ENCODE assay signal across 9 cellular contexts in genomic region chr11:119019996-119020395, GRCh38. TPM values are rescaled to one million over a fixed set of nuclear protein-coding genes. Genes with fewer than 3 reads are reported as not detected.
DNase-seq lines count a peak whose midpoint lies in the region; ATAC-seq, FAIRE-seq and TF ChIP-seq lines count a peak whose summit lies in the region.
"Had no signal": no experiment of that assay in that cellular context is flagged by ENCODE, and none has a peak within 500 bp of the region (broad histone marks: within the 10 kb centered on the region; RNA-seq: fewer than 3 reads in every experiment).

No MANE protein-coding gene starts in this region.

- intact Hi-C loops in A673 (cut with micrococcal nuclease; ENCODE audit: unreplicated experiment): loop anchor here (5.0 kb wide), 1 partner anchor 82 kb away; the partner anchor contains the start of gene DPAGT1
- intact Hi-C loops in HCT116 (cut with micrococcal nuclease): loop anchor here (2.0 to 5.0 kb wide), 2 partner anchors 83 to 108 kb away; no protein-coding TSS in a partner anchor
- intact Hi-C loops in K562 (cut with micrococcal nuclease): loop anchor here (2.0 to 5.0 kb wide), 3 partner anchors 37 to 82 kb away; partner anchors contain the start of genes DPAGT1 and HYOU1
- intact Hi-C loops in uterus (cut with DNase I; ENCODE audit: low total_unique reads): no loop called here

- in situ Hi-C loops in K562 (cut with MboI): no loop called here

- FAIRE-seq in K562 (lab: Jason Lieb, UNC): no peak
- FAIRE-seq: G401.6 had no signal

- CTCF ChIA-PET in A673 (lab: Charles Lee): no interaction called here
- CTCF ChIA-PET in HCT116 (lab: Charles Lee): interaction anchor here (1.1 kb wide), 1 partner anchor 11 kb away, joined by 3 read pairs; no protein-coding TSS in a partner anchor
- CTCF ChIA-PET in K562 (lab: Yijun Ruan, JAX; ENCODE audit: low intra/inter-chr PET ratio): no interaction called here

- H3K36me3 ChIP-seq in A673 (ENCODE audit: insufficient read depth, low read length, poor library complexity, severe bottlenecking): peaks cover 65% of the 10 kb centered on the region
- H3K36me3 ChIP-seq in HCT116 (ENCODE audit: control insufficient read depth in 1 of 2, insufficient read depth in 2 of 2, low read length in 2 of 2): peaks cover 30 to 54% of the 10 kb centered on the region in 2 experiments
- H3K36me3 ChIP-seq in K562 (ENCODE audit: control insufficient read depth, insufficient read depth, low read length): peaks cover 82% of the 10 kb centered on the region
- peaks cover 8% of the 10 kb centered on the region for H3K36me3 ChIP-seq in mucosa of stomach (ENCODE audit: control insufficient read depth, insufficient read depth, low read length)
- no peaks in the 10 kb centered on the region for H3K36me3 ChIP-seq in uterus

- H3K9me3 ChIP-seq in A673 (ENCODE audit: low read depth, low read length, poor library complexity, severe bottlenecking) (no peaks in the 10 kb centered on the region), HCT116 (ENCODE audit: control insufficient read depth in 1 of 2, insufficient read depth in 1 of 2, low read depth in 1 of 2, low read length in 2 of 2) (no peaks in the 10 kb centered on the region), K562 (replicated peaks; ENCODE audit: control insufficient read depth, insufficient read depth, low read depth, low read length) (no peaks in the 10 kb centered on the region), mucosa of stomach (ENCODE audit: control insufficient read depth, low read length) (no peaks in the 10 kb centered on the region), uterus (no peaks in the 10 kb centered on the region)

- no peak for TF ChIP-seq EP300 in K562 (IDR thresholded peaks at IDR 0.05; ENCODE audit: low read length)

- no peak overlapping the region for H2AFZ ChIP-seq in HCT116 (ENCODE audit: low read depth, low read length, poor library complexity, severe bottlenecking)
- H2AFZ ChIP-seq in K562 (ENCODE audit: low read depth, low read length): no peak overlapping the region

- 11% methylated on average over 2 of the region's 2 CpGs for WGBS in K562 (ENCODE audit: insufficient coverage, low coverage, missing lambda C conversion rate)

- TF ChIP-seq POLR2A in HCT116 (IDR thresholded peaks at IDR 0.05; ENCODE audit: borderline replicate concordance, extremely low read depth, insufficient read depth, insufficient read length) (no peak), K562 (conservative IDR thresholded peaks at IDR 0.05) (no peak), uterus (IDR thresholded peaks at IDR 0.05) (no peak)

- no peaks in the 10 kb centered on the region for H3K9me1 ChIP-seq in K562 (ENCODE audit: control insufficient read depth, insufficient read depth, low read length)

- H3K27me3 ChIP-seq in A673 (replicated peaks; ENCODE audit: insufficient read depth, low read depth, low read length, poor library complexity) (no peaks in the 10 kb centered on the region), HCT116 (ENCODE audit: insufficient read depth, low read length) (no peaks in the 10 kb centered on the region), K562 (ENCODE audit: control insufficient read depth in 2 of 2, insufficient read depth in 2 of 2, low read length in 2 of 2) (no peaks in the 10 kb centered on the region), mucosa of stomach (ENCODE audit: control insufficient read depth, insufficient read depth, low read length) (no peaks in the 10 kb centered on the region), uterus (no peaks in the 10 kb centered on the region)

- H3K9me2 ChIP-seq in HCT116 (ENCODE audit: insufficient read depth): no peaks in the 10 kb centered on the region

- TF ChIP-seq RAD21 in HCT116 (IDR thresholded peaks at IDR 0.05; ENCODE audit: low read depth) (no peak), K562 (CRISPR knock-in tag; conservative IDR thresholded peaks at IDR 0.05 in 1 of 2, IDR thresholded peaks at IDR 0.05 in 1 of 2) (no peak)

- DNase-seq in A673 (ENCODE audit: low spot score): no peak
- no peak for DNase-seq in HCT116 (ENCODE audit: low read depth, low spot score)
- peak in 2 of 4 experiments; percentile 5 to 6 for DNase-seq in K562 (ENCODE audit: extremely low read depth in 1 of 4, low spot score in 3 of 4)
- no peak for DNase-seq in NCI-H146 (lab: John Stamatoyannopoulos, UW)
- no peak for DNase-seq in uterus
- DNase-seq in NCI-H146 treated with DMSO at 0.1 percent for 48 hours (lab: John Stamatoyannopoulos, UW; ENCODE audit: unreplicated experiment): no peak
- DNase-seq in occipital lobe (lab: John Stamatoyannopoulos, UW): no peak

- peak overlapping the region; percentile 99 for H3K9ac ChIP-seq in HCT116 (ENCODE audit: low read length)
- H3K9ac ChIP-seq in K562 (ENCODE audit: insufficient read depth in 1 of 2, low read depth in 2 of 2, low read length in 2 of 2): peak overlapping the region; percentile 83 to 100; a peak in 2 of 4 replicates
- no peak overlapping the region for H3K9ac ChIP-seq in mucosa of stomach (ENCODE audit: low read length)

- H3K27ac ChIP-seq in A673 (ENCODE audit: low read depth, low read length, poor library complexity, severe bottlenecking) (no peak overlapping the region), HCT116 (ENCODE audit: low read depth, low read length) (no peak overlapping the region), K562 (ENCODE audit: extremely low read depth, low read depth, low read length) (no peak overlapping the region; the same call in 2 of the 3 replicates), uterus (no peak overlapping the region)

- no peak for TF ChIP-seq CTCF in A673 (conservative IDR thresholded peaks at IDR 0.05; ENCODE audit: low read depth, low read length)
- TF ChIP-seq CTCF in HCT116 (IDR thresholded peaks at IDR 0.05 in 2 of 3, conservative IDR thresholded peaks at IDR 0.05 in 1 of 3; ENCODE audit: borderline replicate concordance in 1 of 3, insufficient read depth in 1 of 3, low read depth in 2 of 3, low read length in 2 of 3): no peak
- TF ChIP-seq CTCF in K562 (IDR thresholded peaks at IDR 0.05 in 2 of 3, conservative IDR thresholded peaks at IDR 0.05 in 1 of 3; ENCODE audit: insufficient read depth in 2 of 3, low read depth in 1 of 3, low read length in 3 of 3): no peak
- TF ChIP-seq CTCF in uterus (IDR thresholded peaks at IDR 0.05): no peak

- H3K79me2 ChIP-seq in HCT116 (ENCODE audit: insufficient read depth, low read length) (peaks cover 64% of the 10 kb centered on the region), K562 (ENCODE audit: control insufficient read depth, insufficient read depth, low read length) (peaks cover 76% of the 10 kb centered on the region)

- H4K20me1 ChIP-seq in HCT116 (ENCODE audit: insufficient read depth): no peaks in the 10 kb centered on the region
- H4K20me1 ChIP-seq in K562 (replicated peaks; ENCODE audit: control insufficient read depth, insufficient read depth, low read length): 0 out of 2 replicates have a peak, but pooled peaks cover 14% of the 10 kb centered on the region

- BruUV-seq in A673 (replicated peaks; lab: Mats Ljungman, UMichigan): no TSS peak
- BruUV-seq in HCT116 (replicated peaks; lab: Mats Ljungman, UMichigan): no TSS peak
- BruUV-seq in K562 (replicated peaks; lab: Mats Ljungman, UMichigan): no TSS peak

- peak overlapping the region; percentile 77 for H3K4me3 ChIP-seq in A673 (ENCODE audit: low read depth, low read length, poor library complexity, severe bottlenecking)
- peak overlapping the region; percentile 72 to 91 for H3K4me3 ChIP-seq in HCT116 (replicated peaks in 1 of 2; ENCODE audit: low read depth in 1 of 2, low read length in 2 of 2)
- peak overlapping the region; percentile 99; the same call in 1 of the 2 replicates for H3K4me3 ChIP-seq in K562
- peak overlapping the region; percentile 92 for H3K4me3 ChIP-seq in mucosa of stomach (ENCODE audit: low read length)
- no peak overlapping the region for H3K4me3 ChIP-seq in uterus

- RAD21 ChIA-PET in HCT116 (lab: Charles Lee; ENCODE audit: low non-redundant PET in 1 of 2, low total read pairs in 2 of 2, uncharacterized antibody in 2 of 2, unreplicated experiment in 2 of 2): no interaction called here

- peak overlapping the region; percentile 70 for H3K4me2 ChIP-seq in HCT116 (ENCODE audit: low read length)
- peak overlapping the region; percentile 98 for H3K4me2 ChIP-seq in K562 (ENCODE audit: insufficient read depth, low read length)

- peaks cover 18% of the 10 kb centered on the region for H3K4me1 ChIP-seq in A673 (ENCODE audit: insufficient read depth, low read length, poor library complexity, severe bottlenecking)
- H3K4me1 ChIP-seq in HCT116 (ENCODE audit: control insufficient read depth in 1 of 2, insufficient read depth in 2 of 2, low read length in 2 of 2): peaks cover 18 to 40% of the 10 kb centered on the region in 2 experiments
- H3K4me1 ChIP-seq in K562 (replicated peaks in 1 of 2; ENCODE audit: control insufficient read depth in 2 of 2, insufficient read depth in 2 of 2, low read length in 2 of 2): peaks cover 24 to 26% of the 10 kb centered on the region in 2 experiments
- peaks cover 43% of the 10 kb centered on the region for H3K4me1 ChIP-seq in mucosa of stomach (ENCODE audit: control insufficient read depth, insufficient read depth, low read length)
- peaks cover 4 to 13% of the 10 kb centered on the region in 2 donors for H3K4me1 ChIP-seq in uterus

- POLR2A ChIA-PET in A673 (lab: Charles Lee; ENCODE audit: low non-redundant PET): no interaction called here
- POLR2A ChIA-PET in HCT116 (lab: Charles Lee): no interaction called here
- POLR2A ChIA-PET in K562 (lab: Yijun Ruan, JAX): interaction anchor here (0.7 to 1.0 kb wide), 2 partner anchors 13 to 35 kb away, joined by 4 read pairs; no protein-coding TSS in a partner anchor

- no peak for ATAC-seq in HCT116
- ATAC-seq in K562: no peak

RNA-seq across cellular contexts. Expression of gene TRAPPC4, which starts 1.4 kb away (rescaled TPM):
- total RNA-seq in A673 (2021) (73.0 and 81.2 TPM in 2 replicates), HCT116 (2021; ENCODE audit: unreplicated experiment) (61.6 TPM), K562 (2014; rRNA removed) (132 and 142 TPM in 2 replicates), K562 (2014; rRNA removed; fragmentation: Illumina TruSeq; extraction: Trizol) (142 and 147 TPM in 2 replicates), K562 (2015; rRNA removed; fragmentation: Illumina TruSeq; extraction: Trizol) (137 and 139 TPM in 2 replicates), K562 (2021) (139 TPM in 2 replicates), uterus (10 to 100 TPM in 2 of 4 donors, 1 to 10 TPM in 2; 8.2 to 55.4 (median 28.6) TPM), occipital lobe (63.9 TPM)
- 58.0 and 59.2 TPM in 2 replicates for polyA plus RNA-seq in HCT116 (2012)
- total RNA-seq in K562 (2011; cell fraction: chromatin; rRNA removed; ENCODE audit: low replicate concordance): 76.0 and 138 TPM in 2 replicates
- 134 and 149 TPM in 2 replicates for total RNA-seq in K562 (2011; cell fraction: nucleolus; rRNA removed)
- 122 and 136 TPM in 2 replicates for total RNA-seq in K562 (2011; cell fraction: nucleoplasm; rRNA removed)
- polyA plus RNA-seq in K562 (2011; rRNA removed) (205 and 232 TPM in 2 replicates), K562 (2014; fragmentation: Illumina TruSeq; extraction: Trizol) (121 and 127 TPM in 2 replicates), K562 (2014; fragmentation: Nextera tagmentation; extraction: Ambion mirVana) (100 to 1,000 TPM; 455 to 524 TPM), K562 (2014; rRNA removed) (152 and 159 TPM in 2 replicates)
- polyA plus RNA-seq in K562 (2011; cell fraction: cytosol; rRNA removed): 349 and 363 TPM in 2 replicates
- 108 and 126 TPM in 2 replicates for polyA plus RNA-seq in K562 (2011; cell fraction: nucleus; rRNA removed)
- polyA plus RNA-seq in K562 (2012): 139 and 188 TPM in 2 replicates
- 121 and 192 TPM in 2 replicates for polyA minus RNA-seq in K562 (2011; rRNA and poly(A)+ RNA removed)
- 33.1 and 51.2 TPM in 2 replicates for polyA minus RNA-seq in K562 (2011; cell fraction: cytosol; rRNA and poly(A)+ RNA removed)
- 44.2 and 59.3 TPM in 2 replicates for polyA minus RNA-seq in K562 (2011; cell fraction: nucleus; rRNA and poly(A)+ RNA removed)

RNA-seq across cellular contexts. Expression of gene RPS25, which starts 1.9 kb away (rescaled TPM):
- total RNA-seq in A673 (2021) (1,091 and 1,176 TPM in 2 replicates), HCT116 (2021; ENCODE audit: unreplicated experiment) (1,404 TPM), K562 (2014; rRNA removed) (1,122 and 1,723 TPM in 2 replicates), K562 (2014; rRNA removed; fragmentation: Illumina TruSeq; extraction: Trizol) (2,419 and 2,437 TPM in 2 replicates), K562 (2015; rRNA removed; fragmentation: Illumina TruSeq; extraction: Trizol) (2,472 and 2,755 TPM in 2 replicates), K562 (2021) (1,553 and 1,702 TPM in 2 replicates), uterus (1,000 to 10,000 TPM; 1,075 to 3,325 (median 1,649) TPM), occipital lobe (705 TPM)
- 647 and 867 TPM in 2 replicates for polyA plus RNA-seq in HCT116 (2012)
- 136 and 201 TPM in 2 replicates for total RNA-seq in K562 (2011; cell fraction: chromatin; rRNA removed; ENCODE audit: low replicate concordance)
- 166 and 168 TPM in 2 replicates for total RNA-seq in K562 (2011; cell fraction: nucleolus; rRNA removed)
- total RNA-seq in K562 (2011; cell fraction: nucleoplasm; rRNA removed): 272 and 420 TPM in 2 replicates
- polyA plus RNA-seq in K562 (2011; rRNA removed) (1,393 and 1,573 TPM in 2 replicates), K562 (2014; fragmentation: Illumina TruSeq; extraction: Trizol) (2,166 and 3,143 TPM in 2 replicates), K562 (2014; fragmentation: Nextera tagmentation; extraction: Ambion mirVana) (1,000 to 10,000 TPM; 2,471 to 2,886 TPM), K562 (2014; rRNA removed) (2,239 and 5,486 TPM in 2 replicates)
- 686 and 1,751 TPM in 2 replicates for polyA plus RNA-seq in K562 (2011; cell fraction: cytosol; rRNA removed)
- polyA plus RNA-seq in K562 (2011; cell fraction: nucleus; rRNA removed): 283 and 578 TPM in 2 replicates
- polyA plus RNA-seq in K562 (2012): 1,761 and 1,841 TPM in 2 replicates
- 428 and 580 TPM in 2 replicates for polyA minus RNA-seq in K562 (2011; rRNA and poly(A)+ RNA removed)
- 641 and 694 TPM in 2 replicates for polyA minus RNA-seq in K562 (2011; cell fraction: cytosol; rRNA and poly(A)+ RNA removed)
- 60.3 and 141 TPM in 2 replicates for polyA minus RNA-seq in K562 (2011; cell fraction: nucleus; rRNA and poly(A)+ RNA removed)

RNA-seq across cellular contexts. Expression of gene SLC37A4, which starts 10.7 kb away (rescaled TPM):
- total RNA-seq in A673 (2021): 49.3 and 54.6 TPM in 2 replicates
- total RNA-seq in HCT116 (2021; ENCODE audit: unreplicated experiment): 49.8 TPM
- polyA plus RNA-seq in HCT116 (2012): 49.7 and 62.0 TPM in 2 replicates
- total RNA-seq in K562 (2011; cell fraction: chromatin; rRNA removed; ENCODE audit: low replicate concordance): 93.5 and 200 TPM in 2 replicates
- total RNA-seq in K562 (2011; cell fraction: nucleolus; rRNA removed): 179 and 193 TPM in 2 replicates
- 133 and 149 TPM in 2 replicates for total RNA-seq in K562 (2011; cell fraction: nucleoplasm; rRNA removed)
- total RNA-seq in K562 (2014; rRNA removed): 27.9 and 34.1 TPM in 2 replicates
- 34.5 and 35.7 TPM in 2 replicates for total RNA-seq in K562 (2014; rRNA removed; fragmentation: Illumina TruSeq; extraction: Trizol)
- total RNA-seq in K562 (2015; rRNA removed; fragmentation: Illumina TruSeq; extraction: Trizol): 27.9 and 28.2 TPM in 2 replicates
- 48.8 and 49.8 TPM in 2 replicates for total RNA-seq in K562 (2021)
- 73.9 and 87.9 TPM in 2 replicates for polyA plus RNA-seq in K562 (2011; rRNA removed)
- 125 and 133 TPM in 2 replicates for polyA plus RNA-seq in K562 (2011; cell fraction: cytosol; rRNA removed)
- 272 and 287 TPM in 2 replicates for polyA plus RNA-seq in K562 (2011; cell fraction: nucleus; rRNA removed)
- 36.4 and 40.1 TPM in 2 replicates for polyA plus RNA-seq in K562 (2012)
- polyA plus RNA-seq in K562 (2014; fragmentation: Illumina TruSeq; extraction: Trizol): 54.6 and 55.2 TPM in 2 replicates
- 10 to 100 TPM; 24.7 to 40.7 TPM for polyA plus RNA-seq in K562 (2014; fragmentation: Nextera tagmentation; extraction: Ambion mirVana)
- polyA plus RNA-seq in K562 (2014; rRNA removed): 54.6 and 55.0 TPM in 2 replicates
- 95.1 and 110 TPM in 2 replicates for polyA minus RNA-seq in K562 (2011; rRNA and poly(A)+ RNA removed)
- 31.7 and 35.4 TPM in 2 replicates for polyA minus RNA-seq in K562 (2011; cell fraction: cytosol; rRNA and poly(A)+ RNA removed)
- polyA minus RNA-seq in K562 (2011; cell fraction: nucleus; rRNA and poly(A)+ RNA removed): 44.6 and 66.4 TPM in 2 replicates
- 10 to 100 TPM in 2 of 4 donors, 1 to 10 TPM in 2; 7.4 to 18.1 (median 11.9) TPM for total RNA-seq in uterus
- total RNA-seq in occipital lobe: 9.5 TPM

RNA-seq across cellular contexts. Expression of gene CENATAC, which starts 22.1 kb away (rescaled TPM):
- total RNA-seq in A673 (2021): 56.7 and 57.4 TPM in 2 replicates
- total RNA-seq in HCT116 (2021; ENCODE audit: unreplicated experiment): 28.9 TPM
- 7.5 and 9.0 TPM in 2 replicates for polyA plus RNA-seq in HCT116 (2012)
- total RNA-seq in K562 (2011; cell fraction: chromatin; rRNA removed; ENCODE audit: low replicate concordance): 107 and 143 TPM in 2 replicates
- total RNA-seq in K562 (2011; cell fraction: nucleolus; rRNA removed): 70.5 and 71.8 TPM in 2 replicates
- 96.7 and 121 TPM in 2 replicates for total RNA-seq in K562 (2011; cell fraction: nucleoplasm; rRNA removed)
- total RNA-seq in K562 (2014; rRNA removed): 15.3 and 16.0 TPM in 2 replicates
- 13.9 and 15.1 TPM in 2 replicates for total RNA-seq in K562 (2014; rRNA removed; fragmentation: Illumina TruSeq; extraction: Trizol)
- 16.2 and 16.9 TPM in 2 replicates for total RNA-seq in K562 (2015; rRNA removed; fragmentation: Illumina TruSeq; extraction: Trizol)
- 12.4 and 13.5 TPM in 2 replicates for total RNA-seq in K562 (2021)
- 13.4 and 13.7 TPM in 2 replicates for polyA plus RNA-seq in K562 (2011; rRNA removed)
- 3.3 and 3.9 TPM in 2 replicates for polyA plus RNA-seq in K562 (2011; cell fraction: cytosol; rRNA removed)
- 35.3 and 40.2 TPM in 2 replicates for polyA plus RNA-seq in K562 (2011; cell fraction: nucleus; rRNA removed)
- polyA plus RNA-seq in K562 (2012): 7.1 and 9.9 TPM in 2 replicates
- polyA plus RNA-seq in K562 (2014; fragmentation: Illumina TruSeq; extraction: Trizol): 8.9 and 9.7 TPM in 2 replicates
- polyA plus RNA-seq in K562 (2014; fragmentation: Nextera tagmentation; extraction: Ambion mirVana): 1 to 10 TPM; 2.4 to 4.5 TPM
- polyA plus RNA-seq in K562 (2014; rRNA removed): 21.9 and 25.5 TPM in 2 replicates
- polyA minus RNA-seq in K562 (2011; rRNA and poly(A)+ RNA removed): 20.5 and 20.8 TPM in 2 replicates
- 3.7 and 4.3 TPM in 2 replicates for polyA minus RNA-seq in K562 (2011; cell fraction: cytosol; rRNA and poly(A)+ RNA removed)
- polyA minus RNA-seq in K562 (2011; cell fraction: nucleus; rRNA and poly(A)+ RNA removed): 26.1 and 29.3 TPM in 2 replicates
- 10 to 100 TPM; 19.5 to 88.2 (median 49.7) TPM for total RNA-seq in uterus
- 31.0 TPM for total RNA-seq in occipital lobe

RNA-seq across cellular contexts. Expression of gene HYOU1, which starts 37.0 kb away (rescaled TPM):
- total RNA-seq in A673 (2021): 315 and 328 TPM in 2 replicates
- 181 TPM for total RNA-seq in HCT116 (2021; ENCODE audit: unreplicated experiment)
- 163 and 236 TPM in 2 replicates for polyA plus RNA-seq in HCT116 (2012)
- total RNA-seq in K562 (2011; cell fraction: chromatin; rRNA removed; ENCODE audit: low replicate concordance): 358 and 605 TPM in 2 replicates
- 442 and 449 TPM in 2 replicates for total RNA-seq in K562 (2011; cell fraction: nucleolus; rRNA removed)
- 467 and 490 TPM in 2 replicates for total RNA-seq in K562 (2011; cell fraction: nucleoplasm; rRNA removed)
- total RNA-seq in K562 (2014; rRNA removed): 128 and 132 TPM in 2 replicates
- total RNA-seq in K562 (2014; rRNA removed; fragmentation: Illumina TruSeq; extraction: Trizol): 95.2 and 104 TPM in 2 replicates
- total RNA-seq in K562 (2015; rRNA removed; fragmentation: Illumina TruSeq; extraction: Trizol): 124 and 125 TPM in 2 replicates
- 193 and 197 TPM in 2 replicates for total RNA-seq in K562 (2021)
- polyA plus RNA-seq in K562 (2011; rRNA removed): 159 and 196 TPM in 2 replicates
- polyA plus RNA-seq in K562 (2011; cell fraction: cytosol; rRNA removed): 195 and 205 TPM in 2 replicates
- polyA plus RNA-seq in K562 (2011; cell fraction: nucleus; rRNA removed): 158 and 198 TPM in 2 replicates
- 135 and 352 TPM in 2 replicates for polyA plus RNA-seq in K562 (2012)
- polyA plus RNA-seq in K562 (2014; fragmentation: Illumina TruSeq; extraction: Trizol): 180 and 197 TPM in 2 replicates
- polyA plus RNA-seq in K562 (2014; fragmentation: Nextera tagmentation; extraction: Ambion mirVana): 10 to 100 TPM; 19.5 to 46.2 TPM
- 145 and 151 TPM in 2 replicates for polyA plus RNA-seq in K562 (2014; rRNA removed)
- 167 and 177 TPM in 2 replicates for polyA minus RNA-seq in K562 (2011; rRNA and poly(A)+ RNA removed)
- 92.7 and 93.6 TPM in 2 replicates for polyA minus RNA-seq in K562 (2011; cell fraction: cytosol; rRNA and poly(A)+ RNA removed)
- polyA minus RNA-seq in K562 (2011; cell fraction: nucleus; rRNA and poly(A)+ RNA removed): 42.5 and 79.6 TPM in 2 replicates
- 10 to 100 TPM; 10.8 to 91.4 (median 61.2) TPM for total RNA-seq in uterus
- 37.0 TPM for total RNA-seq in occipital lobe

Comparison
In these comparisons a context has a peak if more than half of its experiments do, and no peak if none do; other contexts are left out.
1. H3K4me3 ChIP-seq: peak in A673 (single experiment), HCT116 (2 of 2), K562 (single experiment) and mucosa of stomach (single experiment); none in uterus (0 of 2).